Comparison of ENCODE assay signal across 24 cellular contexts in the genomic region with DNA sequence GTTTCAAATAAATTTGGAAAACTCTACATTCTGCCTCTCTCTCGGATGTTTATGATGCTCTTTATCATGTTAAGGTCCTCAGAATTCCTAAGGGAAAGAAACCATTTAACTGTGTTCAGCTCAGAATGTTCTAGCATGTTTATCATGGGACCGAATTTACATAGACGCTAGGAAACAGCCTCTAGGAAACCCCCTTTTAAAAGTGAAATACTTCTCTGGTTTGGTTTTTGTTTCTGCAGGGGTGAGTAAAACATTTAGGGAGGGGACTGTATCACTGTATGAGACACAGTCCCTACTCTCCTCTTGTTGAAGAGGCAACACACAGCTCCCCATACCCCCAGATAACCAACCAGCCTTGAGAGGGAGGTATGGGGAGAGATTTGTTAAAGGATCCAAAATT.
DNase-seq lines count a peak whose midpoint lies in the region; ATAC-seq and TF ChIP-seq lines count a peak whose summit lies in the region.
"Had no signal": no experiment of that assay in that cellular context is flagged by ENCODE, and none has a peak within 500 bp of the region (broad histone marks: within the 10 kb centered on the region; RNA-seq: fewer than 3 reads in every experiment).

No MANE protein-coding gene starts in this region.

- DNase-seq in GM10248 (ENCODE audit: extremely low spot score) (peak; percentile 32), H7 (peak; percentile 6), OCI-LY7 (ENCODE audit: low spot score) (no peak), retina (no peak), NCI-H446 (lab: John Stamatoyannopoulos, UW) (no peak)
- no peak for DNase-seq in naive thymus-derived CD8-positive, alpha-beta T cell
- DNase-seq: activated CD8-positive, alpha-beta memory T cell treated with anti-CD3 and anti-CD28 coated beads, Interleukin-2, amount 50 U/mL, for 4 hours; CD8-positive, alpha-beta memory T cell; cortex of kidney; DND-41; foreskin fibroblast; hippocampal formation; Kasumi-1; naive B cell; NCI-H1092 treated with DMSO at 0.1 percent for 48 hours; NCI-H2081 treated with DMSO at 0.1 percent for 48 hours; NCI-H524 treated with DMSO at 0.1 percent for 48 hours; SIG-M5; stimulated activated CD4-positive, alpha-beta T cell treated with anti-CD3 and anti-CD28 coated beads, Interleukin-2, amount 100 ng/mL, for 24 hours had no signal

- H3K4me2 ChIP-seq in OCI-LY7 (ENCODE audit: low read length): 0 out of 2 replicates have a peak overlapping the region, but pooled peaks have one; percentile 15

- no peaks in the 10 kb centered on the region for H3K9me2 ChIP-seq in OCI-LY7 (ENCODE audit: insufficient read depth, low read length)

- H3K36me3 ChIP-seq in H7 (replicated peaks; ENCODE audit: control insufficient read depth, insufficient read depth, low read length) (no peaks in the 10 kb centered on the region), OCI-LY7 (ENCODE audit: insufficient read depth, low read length) (no peaks in the 10 kb centered on the region)

- peaks cover 6% of the 10 kb centered on the region; the same call in 1 of the 2 replicates for H3K27me3 ChIP-seq in H7 (ENCODE audit: control insufficient read depth, insufficient read depth, low read length)

- H3K79me2 ChIP-seq in OCI-LY7 (ENCODE audit: insufficient read depth, low read depth, low read length): no peaks in the 10 kb centered on the region

- no peak overlapping the region for H3K27ac Mint-ChIP-seq in naive thymus-derived CD8-positive, alpha-beta T cell
- H3K27ac Mint-ChIP-seq: activated naive CD4-positive, alpha-beta T cell treated with anti-CD3 and anti-CD28 coated beads, Interleukin-2, amount 50 U/mL, for 72 hours; brain; T-helper 1 cell treated with Interleukin-12 subunit alpha and Interleukin-12 subunit beta and Interleukin-4 antibody, amounts not matched to agents 30 μg/mL and 1 μg/mL, for 36 hours had no signal

- no peaks in the 10 kb centered on the region for H3K9me3 Mint-ChIP-seq in naive thymus-derived CD8-positive, alpha-beta T cell
- H3K9me3 Mint-ChIP-seq: activated naive CD4-positive, alpha-beta T cell treated with anti-CD3 and anti-CD28 coated beads, Interleukin-2, amount 50 U/mL, for 72 hours; CD8-positive, alpha-beta memory T cell; naive B cell; T-helper 1 cell treated with Interleukin-12 subunit alpha and Interleukin-12 subunit beta and Interleukin-4 antibody, amounts not matched to agents 30 μg/mL and 1 μg/mL, for 36 hours had no signal

- H3K27me3 Mint-ChIP-seq in naive thymus-derived CD8-positive, alpha-beta T cell: no peaks in the 10 kb centered on the region

- peaks cover 0 to 2% (median 0%) of the 10 kb centered on the region in 3 donors for H3K36me3 Mint-ChIP-seq in naive thymus-derived CD8-positive, alpha-beta T cell
- H3K36me3 Mint-ChIP-seq: brain; CD8-positive, alpha-beta memory T cell; naive B cell had no signal

- no peaks in the 10 kb centered on the region for H4K20me1 ChIP-seq in OCI-LY7 (ENCODE audit: insufficient read depth, low read length)

- H3K4me1 ChIP-seq in OCI-LY7 (ENCODE audit: insufficient read depth, low read length, poor library complexity, severe bottlenecking): peaks cover 17% of the 10 kb centered on the region

- POLR2A ChIA-PET in GM10248 (lab: Yijun Ruan, JAX): no interaction called here
- POLR2A ChIA-PET in OCI-LY7 (lab: Charles Lee): interaction anchor here (0.6 to 2.0 kb wide), 3 partner anchors 10 to 14 kb away, joined by 3 to 5 read pairs (median 4); no protein-coding TSS in a partner anchor
- POLR2A ChIA-PET in naive thymus-derived CD8-positive, alpha-beta T cell (lab: Charles Lee): interaction anchor here (0.6 kb wide), 1 partner anchor 20 kb away, joined by 3 read pairs; no protein-coding TSS in a partner anchor

- peaks cover 15 to 25% (median 16%) of the 10 kb centered on the region in 4 donors for H3K4me1 Mint-ChIP-seq in naive thymus-derived CD8-positive, alpha-beta T cell

- H3K4me3 ChIP-seq in H7 (ENCODE audit: insufficient read depth, low read depth, low read length) (no peak overlapping the region), OCI-LY7 (ENCODE audit: low read depth, low read length, poor library complexity, severe bottlenecking) (no peak overlapping the region)

- ATAC-seq in GM18502 (IDR thresholded peaks at IDR 0.05; ENCODE audit: poor library complexity, unreplicated experiment): peak; percentile 52
- no peak for ATAC-seq in naive thymus-derived CD8-positive, alpha-beta T cell
- no peak for ATAC-seq in GM18517 (IDR thresholded peaks at IDR 0.05; ENCODE audit: unreplicated experiment)

- no peak overlapping the region for H3K27ac ChIP-seq in OCI-LY7 (ENCODE audit: low read depth, low read length, poor library complexity, severe bottlenecking)

- peak overlapping the region; percentile 48 for H2AFZ ChIP-seq in OCI-LY7 (ENCODE audit: low read length)

- intact Hi-C loops in OCI-LY7 (cut with micrococcal nuclease; ENCODE audit: unreplicated experiment): no loop called here

- CTCF ChIA-PET in GM10248 (lab: Yijun Ruan, JAX) (interaction anchor here (0.9 to 1.8 kb wide), 4 partner anchors 10 to 285 kb away, joined by 3 to 5 read pairs (median 4); no protein-coding TSS in a partner anchor), OCI-LY7 (lab: Charles Lee; ENCODE audit: unreplicated experiment) (no interaction called here)

- no TSS peak for BruUV-seq in OCI-LY7 (replicated peaks; lab: Mats Ljungman, UMichigan)

- H3K4me3 Mint-ChIP-seq in naive thymus-derived CD8-positive, alpha-beta T cell: no peak overlapping the region
- H3K4me3 Mint-ChIP-seq: brain; CD8-positive, alpha-beta memory T cell; T-helper 1 cell treated with Interleukin-12 subunit alpha and Interleukin-12 subunit beta and Interleukin-4 antibody, amounts not matched to agents 30 μg/mL and 1 μg/mL, for 36 hours had no signal

- no peaks in the 10 kb centered on the region for H3K9me3 ChIP-seq in OCI-LY7 (ENCODE audit: low read length)

- TF ChIP-seq CTCF in GM10248 (IDR thresholded peaks at IDR 0.05; ENCODE audit: control extremely low read depth, extremely low read depth, low read depth, missing control alignments) (no peak), OCI-LY7 (conservative IDR thresholded peaks at IDR 0.05; ENCODE audit: low read length) (no peak)

Comparison
In these comparisons a context has a peak if more than half of its experiments do, and no peak if none do; other contexts are left out.
1. DNase-seq: peak in GM10248 (single experiment) and H7 (single experiment); none in OCI-LY7 (single experiment), naive thymus-derived CD8-positive, alpha-beta T cell (0 of 10), retina (single experiment) and NCI-H446 (0 of 2).